3 cellular contexts compared by ENCODE assay signal in genomic region chr17:78421084-78421533, GRCh38.
TF ChIP-seq lines count a peak whose summit lies in the region.

No MANE protein-coding gene starts in this region.

TF ChIP-seq in A549, 52 proteins besides CTCF, POLR2A, EP300 and RAD21 (continues in another document):
- TF ChIP-seq FOXS1 (CRISPR knock-in tag; IDR thresholded peaks at IDR 0.05) (no peak), HMGXB4 (CRISPR knock-in tag; IDR thresholded peaks at IDR 0.05; ENCODE audit: borderline replicate concordance) (no peak), PBX3 (IDR thresholded peaks at IDR 0.05) (no peak), HOXB5 (CRISPR knock-in tag; IDR thresholded peaks at IDR 0.05) (no peak), POLR2AphosphoS2 (conservative IDR thresholded peaks at IDR 0.05; ENCODE audit: low read length) (no peak), MYC (IDR thresholded peaks at IDR 0.05; ENCODE audit: borderline replicate concordance, low read length) (no peak), MAFK (IDR thresholded peaks at IDR 0.05; ENCODE audit: partially characterized antibody) (no peak), TFCP2L1 (CRISPR knock-in tag; IDR thresholded peaks at IDR 0.05) (no peak), BCL3 (IDR thresholded peaks at IDR 0.05) (no peak), E2F6 (IDR thresholded peaks at IDR 0.05; ENCODE audit: borderline replicate concordance, low read depth) (no peak), ZC3H11A (IDR thresholded peaks at IDR 0.05) (no peak), JUNB (IDR thresholded peaks at IDR 0.05) (no peak), USF2 (IDR thresholded peaks at IDR 0.05) (no peak), TP53 (CRISPR knock-in tag; IDR thresholded peaks at IDR 0.05) (no peak), HES2 (IDR thresholded peaks at IDR 0.05) (no peak), RNF2 (IDR thresholded peaks at IDR 0.05; ENCODE audit: borderline replicate concordance, low read depth) (no peak)

TF ChIP-seq in GM23338, 12 proteins besides CTCF, POLR2A, EP300 and RAD21:
- TF ChIP-seq EZH2 (IDR thresholded peaks at IDR 0.05; ENCODE audit: low read depth, unreplicated experiment) (no peak), POLR2AphosphoS5 (IDR thresholded peaks at IDR 0.05; ENCODE audit: low read depth) (no peak), CREB1 (CRISPR knock-in tag; IDR thresholded peaks at IDR 0.05; ENCODE audit: low read depth) (no peak), ETS1 (IDR thresholded peaks at IDR 0.05) (no peak), ZNF331 (CRISPR knock-in tag; IDR thresholded peaks at IDR 0.05; ENCODE audit: low read depth) (no peak)
TF ChIP-seq in GM23338: peak in this region for 0.

TF ChIP-seq in GM12878, 131 proteins besides CTCF, POLR2A, EP300 and RAD21:
- TF ChIP-seq JUND (IDR thresholded peaks at IDR 0.05; ENCODE audit: low read depth, low read length) (no peak), ZNF217 (IDR thresholded peaks at IDR 0.05) (no peak), CREM (IDR thresholded peaks at IDR 0.05; ENCODE audit: low read depth) (no peak), JUNB (IDR thresholded peaks at IDR 0.05) (no peak), E2F4 (IDR thresholded peaks at IDR 0.05; ENCODE audit: low read depth, low read length) (no peak), CHD2 (IDR thresholded peaks at IDR 0.05; ENCODE audit: borderline replicate concordance, low read depth, low read length) (no peak), HDGF (IDR thresholded peaks at IDR 0.05) (no peak), USF2 (IDR thresholded peaks at IDR 0.05; ENCODE audit: borderline replicate concordance, low read depth, low read length) (no peak), EGR1 (IDR thresholded peaks at IDR 0.05; ENCODE audit: borderline replicate concordance in 1 of 2, low read depth in 2 of 2, low read length in 2 of 2) (no peak), ETV6 (conservative IDR thresholded peaks at IDR 0.05 in 1 of 2, IDR thresholded peaks at IDR 0.05 in 1 of 2; ENCODE audit: borderline replicate concordance in 1 of 2, low read depth in 1 of 2) (no peak), ZBED1 (IDR thresholded peaks at IDR 0.05; ENCODE audit: borderline replicate concordance) (no peak), CBX5 (IDR thresholded peaks at IDR 0.05; ENCODE audit: low read depth) (no peak), NFYA (IDR thresholded peaks at IDR 0.05; ENCODE audit: borderline replicate concordance, low read depth, low read length) (no peak), ZBTB4 (CRISPR knock-in tag; IDR thresholded peaks at IDR 0.05) (no peak), LARP7 (IDR thresholded peaks at IDR 0.05) (no peak), ZNF24 (IDR thresholded peaks at IDR 0.05) (no peak), ASH2L (IDR thresholded peaks at IDR 0.05; ENCODE audit: borderline replicate concordance, low read depth) (no peak), TCF7 (IDR thresholded peaks at IDR 0.05; ENCODE audit: borderline replicate concordance) (no peak)
